ENCODE assay signal across 20 cellular contexts in genomic region chr21:15671188-15671587, GRCh38. TPM values are rescaled to one million over a fixed set of nuclear protein-coding genes. Genes with fewer than 3 reads are reported as not detected.
DNase-seq lines count a peak whose midpoint lies in the region; ATAC-seq and TF ChIP-seq lines count a peak whose summit lies in the region.
"Had no signal": no experiment of that assay in that cellular context is flagged by ENCODE, and none has a peak within 500 bp of the region (broad histone marks: within the 10 kb centered on the region; RNA-seq: fewer than 3 reads in every experiment).

No MANE protein-coding gene starts in this region.

- peak; percentile 14 for DNase-seq in GM10248 (ENCODE audit: extremely low spot score)
- DNase-seq in BE2C = no peak
- DNase-seq in mucosa of gallbladder (ENCODE audit: low spot score) = no peak
- no peak for DNase-seq in brain microvascular endothelial cell
- DNase-seq in occipital lobe (lab: John Stamatoyannopoulos, UW) = no peak
- DNase-seq: 8988T; activated CD4-positive, alpha-beta T cell treated with anti-CD3 and anti-CD28 coated beads, Interleukin-2, amount 10 ng/mL, durations not matched to agents 24 days and 14 days; activated naive CD8-positive, alpha-beta T cell treated with anti-CD3 and anti-CD28 coated beads for 36 hours; CD8-positive, alpha-beta memory T cell; head of caudate nucleus; left ventricle myocardium superior; NCI-H1417; nephron progenitor cell; Peyer's patch; sigmoid colon; upper lobe of left lung had no signal

- H3K36me3 ChIP-seq in BE2C (no peaks in the 10 kb centered on the region), brain microvascular endothelial cell (replicated peaks) (no peaks in the 10 kb centered on the region)
- H3K36me3 ChIP-seq: Peyer's patch, sigmoid colon, SJSA1, upper lobe of left lung had no signal

- in situ Hi-C loops in brain microvascular endothelial cell (cut with HindIII; ENCODE audit: low pct_ligation_motif_present, low sequenced_read_pairs) = no loop called here

- H3K4me3 ChIP-seq in BE2C (ENCODE audit: low read depth, low read length) (no peak overlapping the region), brain microvascular endothelial cell (ENCODE audit: low read depth, low read length) (no peak overlapping the region)
- H3K4me3 ChIP-seq: Peyer's patch, sigmoid colon, SJSA1, upper lobe of left lung had no signal

- H3K4me1 ChIP-seq in BE2C = no peaks in the 10 kb centered on the region
- H3K4me1 ChIP-seq: Peyer's patch, SJSA1, upper lobe of left lung had no signal

- ATAC-seq in GM18519 (IDR thresholded peaks at IDR 0.05; ENCODE audit: low FRiP score, unreplicated experiment) = peak; percentile 67
- ATAC-seq in HG02623 (IDR thresholded peaks at IDR 0.05; ENCODE audit: unreplicated experiment) = peak; percentile 43
- ATAC-seq in HG03354 (IDR thresholded peaks at IDR 0.05; ENCODE audit: poor library complexity, severe bottlenecking, unreplicated experiment) = peak; percentile 54
- ATAC-seq: left ventricle myocardium superior had no signal

- POLR2A ChIA-PET in GM10248 (lab: Yijun Ruan, JAX) = no interaction called here

- CTCF ChIA-PET in GM10248 (lab: Yijun Ruan, JAX) = interaction anchor here (1.0 to 1.5 kb wide), 3 partner anchors 11 to 16 kb away, joined by 3 to 5 read pairs (median 3); no protein-coding TSS in a partner anchor

- no peaks in the 10 kb centered on the region for H3K9me3 ChIP-seq in BE2C
- H3K9me3 ChIP-seq: Peyer's patch, sigmoid colon, SJSA1, upper lobe of left lung had no signal

- H3K27ac ChIP-seq in brain microvascular endothelial cell = no peak overlapping the region
- H3K27ac ChIP-seq: Peyer's patch, sigmoid colon, SJSA1, upper lobe of left lung had no signal

- H3K27me3 ChIP-seq in BE2C (no peaks in the 10 kb centered on the region), brain microvascular endothelial cell (replicated peaks) (no peaks in the 10 kb centered on the region)
- H3K27me3 ChIP-seq: Peyer's patch, sigmoid colon, SJSA1, upper lobe of left lung had no signal

- TF ChIP-seq CTCF in GM10248 (IDR thresholded peaks at IDR 0.05; ENCODE audit: control extremely low read depth, extremely low read depth, low read depth, missing control alignments) (no peak), BE2C (IDR thresholded peaks at IDR 0.05; ENCODE audit: low read depth, low read length) (no peak), brain microvascular endothelial cell (IDR thresholded peaks at IDR 0.05; ENCODE audit: low read depth, low read length, missing control alignments) (no peak)

RNA-seq across cellular contexts. Expression of gene USP25, which starts 58.6 kb away (rescaled TPM):
- polyA plus RNA-seq in BE2C (2012; ENCODE audit: insufficient read depth, insufficient read length, low read depth) = 4.5 TPM
- 36.6 TPM for total RNA-seq in mucosa of gallbladder
- total RNA-seq in occipital lobe = 126 TPM
